Comparison of ENCODE assay signal across 1 cellular context in genomic region chr3:53168175-53168923, GRCh38.
TF ChIP-seq lines count a peak whose summit lies in the region.

No MANE protein-coding gene starts in this region.

TF ChIP-seq in SK-N-SH, 30 proteins besides CTCF, POLR2A, EP300 and RAD21 (continued from another document):
- TF ChIP-seq TAF1 (IDR thresholded peaks at IDR 0.05; ENCODE audit: borderline replicate concordance, low read depth, low read length) = no peak
- no peak for TF ChIP-seq RCOR1 (IDR thresholded peaks at IDR 0.05; ENCODE audit: low read length)
- TF ChIP-seq USF2 (IDR thresholded peaks at IDR 0.05; ENCODE audit: borderline replicate concordance, low read depth, low read length) = no peak
- no peak for TF ChIP-seq POLR2AphosphoS5 (IDR thresholded peaks at IDR 0.05; ENCODE audit: low read depth, low read length)
- no peak for TF ChIP-seq REST (IDR thresholded peaks at IDR 0.05; ENCODE audit: low read depth, low read length)
- no peak for TF ChIP-seq NRF1 (IDR thresholded peaks at IDR 0.05; ENCODE audit: low read depth, low read length)
- no peak for TF ChIP-seq MXI1 (IDR thresholded peaks at IDR 0.05; ENCODE audit: low read depth, low read length)
- no peak for TF ChIP-seq ELF1 (IDR thresholded peaks at IDR 0.05)
- no peak for TF ChIP-seq JUND (IDR thresholded peaks at IDR 0.05)
- no peak for TF ChIP-seq MEF2A (IDR thresholded peaks at IDR 0.05; ENCODE audit: borderline replicate concordance, low read depth)
- no peak for TF ChIP-seq GABPA (IDR thresholded peaks at IDR 0.05; ENCODE audit: low read depth)
- no peak for TF ChIP-seq YY1 (IDR thresholded peaks at IDR 0.05; ENCODE audit: low read depth)
- TF ChIP-seq RXRA (IDR thresholded peaks at IDR 0.05; ENCODE audit: borderline replicate concordance, low read depth) = no peak
- no peak for TF ChIP-seq MAX (IDR thresholded peaks at IDR 0.05; ENCODE audit: low read depth)
- no peak for TF ChIP-seq TCF12 (IDR thresholded peaks at IDR 0.05)
- no peak for TF ChIP-seq FOSL2 (IDR thresholded peaks at IDR 0.05; ENCODE audit: borderline replicate concordance, low read depth)
- TF ChIP-seq USF1 (IDR thresholded peaks at IDR 0.05; ENCODE audit: borderline replicate concordance, low read depth) = no peak
- TF ChIP-seq NFIC (IDR thresholded peaks at IDR 0.05; ENCODE audit: borderline replicate concordance) = no peak
